In the genomic region with DNA sequence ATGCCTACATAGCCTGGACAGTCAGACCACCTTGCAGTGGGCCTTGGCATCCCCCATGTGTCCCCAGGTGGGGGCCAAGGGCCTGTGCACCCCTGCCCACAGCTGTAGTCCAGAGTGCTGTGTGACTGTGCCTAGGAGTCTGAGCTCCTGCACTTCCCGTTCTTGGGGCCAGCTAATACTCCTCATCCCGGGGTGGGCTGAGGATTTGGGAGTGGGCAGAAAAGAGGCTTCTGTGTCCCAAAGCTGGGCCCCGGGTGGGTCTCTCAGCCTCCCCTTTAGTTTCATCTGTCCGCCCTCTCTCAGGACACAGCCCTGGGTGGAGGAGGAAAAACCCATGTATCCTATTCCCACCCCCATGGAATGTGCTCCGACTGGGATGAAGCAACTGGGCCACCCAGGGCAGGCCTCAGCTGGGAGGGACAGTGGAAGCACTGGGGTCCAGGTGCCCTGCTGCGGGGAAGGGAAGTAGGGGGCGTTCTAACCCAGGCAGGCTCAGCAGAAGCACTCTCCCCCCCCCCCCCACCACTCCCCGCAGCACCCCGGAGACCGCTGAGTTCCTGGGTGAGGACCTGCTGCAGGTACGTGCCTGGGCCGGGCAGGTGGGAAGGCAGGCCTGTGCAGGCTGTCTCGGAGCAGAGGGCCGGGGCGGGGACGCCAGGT, we compare ENCODE assay signal across 2 cellular contexts.
TF ChIP-seq lines count a peak whose summit lies in the region.

No MANE protein-coding gene starts in this region.

TF ChIP-seq in A549, 52 proteins besides CTCF, POLR2A, EP300 and RAD21:
- TF ChIP-seq ZC3H11A (IDR thresholded peaks at IDR 0.05) (no peak), FOSL2 (IDR thresholded peaks at IDR 0.05) (no peak), FOSL2 (CRISPR knock-in tag; IDR thresholded peaks at IDR 0.05) (no peak), ZFP36 (IDR thresholded peaks at IDR 0.05; ENCODE audit: borderline replicate concordance, partially characterized antibody) (no peak), EHMT2 (IDR thresholded peaks at IDR 0.05; ENCODE audit: low read depth) (no peak), EHF (CRISPR knock-in tag; IDR thresholded peaks at IDR 0.05) (no peak), KDM5A (IDR thresholded peaks at IDR 0.05) (no peak), CHD4 (IDR thresholded peaks at IDR 0.05; ENCODE audit: borderline replicate concordance) (no peak), HOXB5 (CRISPR knock-in tag; IDR thresholded peaks at IDR 0.05) (no peak), JUN (IDR thresholded peaks at IDR 0.05) (no peak)
- TF ChIP-seq, protein P1, sequence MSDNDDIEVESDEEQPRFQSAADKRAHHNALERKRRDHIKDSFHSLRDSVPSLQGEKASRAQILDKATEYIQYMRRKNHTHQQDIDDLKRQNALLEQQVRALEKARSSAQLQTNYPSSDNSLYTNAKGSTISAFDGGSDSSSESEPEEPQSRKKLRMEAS (IDR thresholded peaks at IDR 0.05): no peak
- TF ChIP-seq, protein P2, sequence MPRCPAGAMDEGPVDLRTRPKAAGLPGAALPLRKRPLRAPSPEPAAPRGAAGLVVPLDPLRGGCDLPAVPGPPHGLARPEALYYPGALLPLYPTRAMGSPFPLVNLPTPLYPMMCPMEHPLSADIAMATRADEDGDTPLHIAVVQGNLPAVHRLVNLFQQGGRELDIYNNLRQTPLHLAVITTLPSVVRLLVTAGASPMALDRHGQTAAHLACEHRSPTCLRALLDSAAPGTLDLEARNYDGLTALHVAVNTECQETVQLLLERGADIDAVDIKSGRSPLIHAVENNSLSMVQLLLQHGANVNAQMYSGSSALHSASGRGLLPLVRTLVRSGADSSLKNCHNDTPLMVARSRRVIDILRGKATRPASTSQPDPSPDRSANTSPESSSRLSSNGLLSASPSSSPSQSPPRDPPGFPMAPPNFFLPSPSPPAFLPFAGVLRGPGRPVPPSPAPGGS (IDR thresholded peaks at IDR 0.05): no peak
- TF ChIP-seq, protein P3, sequence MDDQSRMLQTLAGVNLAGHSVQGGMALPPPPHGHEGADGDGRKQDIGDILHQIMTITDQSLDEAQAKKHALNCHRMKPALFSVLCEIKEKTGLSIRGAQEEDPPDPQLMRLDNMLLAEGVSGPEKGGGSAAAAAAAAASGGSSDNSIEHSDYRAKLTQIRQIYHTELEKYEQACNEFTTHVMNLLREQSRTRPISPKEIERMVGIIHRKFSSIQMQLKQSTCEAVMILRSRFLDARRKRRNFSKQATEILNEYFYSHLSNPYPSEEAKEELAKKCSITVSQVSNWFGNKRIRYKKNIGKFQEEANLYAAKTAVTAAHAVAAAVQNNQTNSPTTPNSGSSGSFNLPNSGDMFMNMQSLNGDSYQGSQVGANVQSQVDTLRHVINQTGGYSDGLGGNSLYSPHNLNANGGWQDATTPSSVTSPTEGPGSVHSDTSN (IDR thresholded peaks at IDR 0.05): no peak

TF ChIP-seq in K562, 482 proteins besides CTCF, POLR2A, EP300 and RAD21:
- TF ChIP-seq RBFOX2 (IDR thresholded peaks at IDR 0.05; ENCODE audit: low read depth, low read length): peak; percentile 25
- TF ChIP-seq CHD4 (IDR thresholded peaks at IDR 0.05; ENCODE audit: insufficient read depth, insufficient replicate concordance, low read depth, low read length, poor library complexity, severe bottlenecking): no peak
- TF ChIP-seq, protein P4, sequence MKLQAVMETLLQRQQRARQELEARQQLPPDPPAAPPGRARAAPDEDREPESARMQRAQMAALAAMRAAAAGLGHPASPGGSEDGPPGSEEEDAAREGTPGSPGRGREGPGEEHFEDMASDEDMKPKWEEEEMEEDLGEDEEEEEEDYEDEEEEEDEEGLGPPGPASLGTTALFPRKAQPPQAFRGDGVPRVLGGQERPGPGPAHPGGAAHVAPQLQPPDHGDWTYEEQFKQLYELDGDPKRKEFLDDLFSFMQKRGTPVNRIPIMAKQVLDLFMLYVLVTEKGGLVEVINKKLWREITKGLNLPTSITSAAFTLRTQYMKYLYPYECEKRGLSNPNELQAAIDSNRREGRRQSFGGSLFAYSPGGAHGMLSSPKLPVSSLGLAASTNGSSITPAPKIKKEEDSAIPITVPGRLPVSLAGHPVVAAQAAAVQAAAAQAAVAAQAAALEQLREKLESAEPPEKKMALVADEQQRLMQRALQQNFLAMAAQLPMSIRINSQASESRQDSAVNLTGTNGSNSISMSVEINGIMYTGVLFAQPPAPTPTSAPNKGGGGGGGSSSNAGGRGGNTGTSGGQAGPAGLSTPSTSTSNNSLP (IDR thresholded peaks at IDR 0.05; ENCODE audit: borderline replicate concordance, low read depth, low read length): no peak
- TF ChIP-seq DMBX1 (CRISPR knock-in tag; IDR thresholded peaks at IDR 0.05; ENCODE audit: borderline replicate concordance): no peak
- TF ChIP-seq, protein P5, sequence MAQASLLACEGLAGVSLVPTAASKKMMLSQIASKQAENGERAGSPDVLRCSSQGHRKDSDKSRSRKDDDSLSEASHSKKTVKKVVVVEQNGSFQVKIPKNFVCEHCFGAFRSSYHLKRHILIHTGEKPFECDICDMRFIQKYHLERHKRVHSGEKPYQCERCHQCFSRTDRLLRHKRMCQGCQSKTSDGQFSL (CRISPR knock-in tag; IDR thresholded peaks at IDR 0.05): 0 out of 2 replicates have a peak, but pooled peaks have one; percentile 34
- TF ChIP-seq, protein P5 (tag; IDR thresholded peaks at IDR 0.05): no peak
- no peak for TF ChIP-seq ZNF408 (CRISPR knock-in tag; IDR thresholded peaks at IDR 0.05; ENCODE audit: low read depth)
- TF ChIP-seq NFE2 (IDR thresholded peaks at IDR 0.05; ENCODE audit: low read depth): no peak
- TF ChIP-seq HNRNPUL1 (IDR thresholded peaks at IDR 0.05; ENCODE audit: low read length): no peak
- TF ChIP-seq SPI1 (IDR thresholded peaks at IDR 0.05; ENCODE audit: borderline replicate concordance, low read depth, low read length): peak; percentile 52; the same call in 1 of the 2 replicates
- no peak for TF ChIP-seq ZFP1 (CRISPR knock-in tag; IDR thresholded peaks at IDR 0.05)
- TF ChIP-seq, protein P6, sequence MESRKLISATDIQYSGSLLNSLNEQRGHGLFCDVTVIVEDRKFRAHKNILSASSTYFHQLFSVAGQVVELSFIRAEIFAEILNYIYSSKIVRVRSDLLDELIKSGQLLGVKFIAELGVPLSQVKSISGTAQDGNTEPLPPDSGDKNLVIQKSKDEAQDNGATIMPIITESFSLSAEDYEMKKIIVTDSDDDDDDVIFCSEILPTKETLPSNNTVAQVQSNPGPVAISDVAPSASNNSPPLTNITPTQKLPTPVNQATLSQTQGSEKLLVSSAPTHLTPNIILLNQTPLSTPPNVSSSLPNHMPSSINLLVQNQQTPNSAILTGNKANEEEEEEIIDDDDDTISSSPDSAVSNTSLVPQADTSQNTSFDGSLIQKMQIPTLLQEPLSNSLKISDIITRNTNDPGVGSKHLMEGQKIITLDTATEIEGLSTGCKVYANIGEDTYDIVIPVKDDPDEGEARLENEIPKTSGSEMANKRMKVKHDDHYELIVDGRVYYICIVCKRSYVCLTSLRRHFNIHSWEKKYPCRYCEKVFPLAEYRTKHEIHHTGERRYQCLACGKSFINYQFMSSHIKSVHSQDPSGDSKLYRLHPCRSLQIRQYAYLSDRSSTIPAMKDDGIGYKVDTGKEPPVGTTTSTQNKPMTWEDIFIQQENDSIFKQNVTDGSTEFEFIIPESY (CRISPR knock-in tag; IDR thresholded peaks at IDR 0.05): no peak
TF ChIP-seq in K562: peak in this region for 3.
